32 cellular contexts compared by ENCODE assay signal in genomic region chr11:101264303-101264702, GRCh38.
"Had no signal": no experiment of that assay in that cellular context is flagged by ENCODE, and none has a peak within 500 bp of the region (broad histone marks: within the 10 kb centered on the region; RNA-seq: fewer than 3 reads in every experiment).

No MANE protein-coding gene starts in this region.

- H3K27ac Mint-ChIP-seq: activated CD4-positive, alpha-beta memory T cell treated with anti-CD3 and anti-CD28 coated beads, Interleukin-2, amount 10 ng/mL, durations not matched to agents 7 days and 5 days; activated CD8-positive, alpha-beta memory T cell treated with anti-CD3 and anti-CD28 coated beads, Interleukin-2, amount 10 ng/mL, durations not matched to agents 7 days and 5 days; activated naive CD8-positive, alpha-beta T cell treated with anti-CD3 and anti-CD28 coated beads for 36 hours; IgD-negative memory B cell had no signal

- ATAC-seq: activated CD8-positive, alpha-beta memory T cell treated with anti-CD3 and anti-CD28 coated beads, Interleukin-2, amount 10 ng/mL, durations not matched to agents 7 days and 5 days; Panc1 had no signal

- H3K27ac ChIP-seq: ascending aorta, cardiac muscle cell, SJCRH30, SK-N-MC had no signal

- H3K27me3 ChIP-seq: ascending aorta, cardiac muscle cell, SJCRH30 had no signal

- H3K4me1 Mint-ChIP-seq: activated CD4-positive, alpha-beta memory T cell treated with anti-CD3 and anti-CD28 coated beads, Interleukin-2, amount 10 ng/mL, durations not matched to agents 7 days and 5 days; activated CD8-positive, alpha-beta memory T cell treated with anti-CD3 and anti-CD28 coated beads, Interleukin-2, amount 10 ng/mL, durations not matched to agents 7 days and 5 days; activated naive CD8-positive, alpha-beta T cell treated with anti-CD3 and anti-CD28 coated beads for 36 hours; central memory CD8-positive, alpha-beta T cell; IgD-negative memory B cell had no signal

- H3K27me3 Mint-ChIP-seq: activated CD4-positive, alpha-beta memory T cell treated with anti-CD3 and anti-CD28 coated beads, Interleukin-2, amount 10 ng/mL, durations not matched to agents 7 days and 5 days; activated CD8-positive, alpha-beta memory T cell treated with anti-CD3 and anti-CD28 coated beads, Interleukin-2, amount 10 ng/mL, durations not matched to agents 7 days and 5 days; activated naive CD8-positive, alpha-beta T cell treated with anti-CD3 and anti-CD28 coated beads for 36 hours; central memory CD8-positive, alpha-beta T cell had no signal

- H3K4me3 Mint-ChIP-seq: activated CD4-positive, alpha-beta memory T cell treated with anti-CD3 and anti-CD28 coated beads, Interleukin-2, amount 10 ng/mL, durations not matched to agents 7 days and 5 days; activated CD8-positive, alpha-beta memory T cell treated with anti-CD3 and anti-CD28 coated beads, Interleukin-2, amount 10 ng/mL, durations not matched to agents 7 days and 5 days; activated naive CD8-positive, alpha-beta T cell treated with anti-CD3 and anti-CD28 coated beads for 36 hours; central memory CD8-positive, alpha-beta T cell; IgD-negative memory B cell had no signal

- H3K36me3 ChIP-seq: ascending aorta, cardiac muscle cell, SJCRH30 had no signal

- H3K9me3 ChIP-seq: ascending aorta, SJCRH30 had no signal

- DNase-seq: activated CD4-positive, alpha-beta memory T cell treated with anti-CD3 and anti-CD28 coated beads, Interleukin-2, amount 10 ng/mL, durations not matched to agents 7 days and 5 days; activated CD4-positive, alpha-beta T cell treated with anti-CD3 and anti-CD28 coated beads for 1 hour; activated CD4-positive, alpha-beta T cell treated with anti-CD3 and anti-CD28 coated beads for 48 hours; activated CD4-positive, CD25-positive, alpha-beta regulatory T cell; activated CD8-positive, alpha-beta memory T cell treated with anti-CD3 and anti-CD28 coated beads for 24 hours; activated CD8-positive, alpha-beta memory T cell treated with anti-CD3 and anti-CD28 coated beads, Interleukin-2, amount 10 ng/mL, durations not matched to agents 7 days and 5 days; activated CD8-positive, alpha-beta memory T cell treated with anti-CD3 and anti-CD28 coated beads, Interleukin-2, amount 50 U/mL, for 48 hours; activated effector memory CD4-positive, alpha-beta T cell treated with anti-CD3 and anti-CD28 coated beads, Interleukin-2, amount 50 U/mL, for 16 hours; activated naive CD4-positive, alpha-beta T cell; activated naive CD4-positive, alpha-beta T cell treated with anti-CD3 and anti-CD28 coated beads, Interleukin-2, amount 50 U/mL, for 16 hours; activated naive CD8-positive, alpha-beta T cell treated with anti-CD3 and anti-CD28 coated beads for 36 hours; activated T-cell treated with anti-CD3 and anti-CD28 coated beads, Interleukin-2, amount 50 U/mL, for 48 hours; amygdala; Karpas-422; KBM-7; NCI-H1048; NCI-H1105 treated with DMSO at 0.1 percent for 48 hours; NCI-H1436; NCI-H1694; NCI-H1930; NCI-H2081 treated with DMSO at 0.1 percent for 48 hours; NCI-H510A; NCI-H526 treated with DMSO at 0.1 percent for 48 hours; NCI-H774; SHP77; SJCRH30 had no signal

- H3K36me3 Mint-ChIP-seq: activated CD8-positive, alpha-beta memory T cell treated with anti-CD3 and anti-CD28 coated beads, Interleukin-2, amount 10 ng/mL, durations not matched to agents 7 days and 5 days; activated naive CD8-positive, alpha-beta T cell treated with anti-CD3 and anti-CD28 coated beads for 36 hours had no signal

- H3K4me1 ChIP-seq: ascending aorta, SJCRH30 had no signal

- H3K4me3 ChIP-seq: ascending aorta, cardiac muscle cell, SJCRH30, SK-N-MC had no signal

- H3K9me3 Mint-ChIP-seq: activated CD4-positive, alpha-beta memory T cell treated with anti-CD3 and anti-CD28 coated beads, Interleukin-2, amount 10 ng/mL, durations not matched to agents 7 days and 5 days; IgD-negative memory B cell had no signal
